Comparison of ENCODE assay signal across 16 cellular contexts in genomic region chr1:147591246-147591891, GRCh38.
"Had no signal": no experiment of that assay in that cellular context is flagged by ENCODE, and none has a peak within 500 bp of the region (broad histone marks: within the 10 kb centered on the region; RNA-seq: fewer than 3 reads in every experiment).

No MANE protein-coding gene starts in this region.

- H3K27ac Mint-ChIP-seq: activated naive CD4-positive, alpha-beta T cell treated with anti-CD3 and anti-CD28 coated beads, Interleukin-2, amount 50 U/mL, for 72 hours; stimulated activated naive CD8-positive, alpha-beta T cell treated with anti-CD3 and anti-CD28 coated beads, Interleukin-15, amount 100 ng/mL, for 72 hours had no signal

- ATAC-seq: activated naive CD4-positive, alpha-beta T cell treated with anti-CD3 and anti-CD28 coated beads, Interleukin-2, amount 50 U/mL, for 72 hours; naive thymus-derived CD8-positive, alpha-beta T cell; sciatic nerve; stimulated activated naive CD8-positive, alpha-beta T cell treated with anti-CD3 and anti-CD28 coated beads, Interleukin-15, amount 100 ng/mL, for 72 hours had no signal

- H3K27me3 ChIP-seq: cardiac muscle cell, dorsolateral prefrontal cortex, suprapubic skin, transverse colon, vagina had no signal

- H3K36me3 ChIP-seq: cardiac muscle cell, suprapubic skin, transverse colon, vagina had no signal

- H3K27me3 Mint-ChIP-seq: stimulated activated naive CD8-positive, alpha-beta T cell treated with anti-CD3 and anti-CD28 coated beads, Interleukin-15, amount 100 ng/mL, for 72 hours had no signal

- H3K36me3 Mint-ChIP-seq: activated naive CD4-positive, alpha-beta T cell treated with anti-CD3 and anti-CD28 coated beads, Interleukin-2, amount 50 U/mL, for 72 hours; naive thymus-derived CD8-positive, alpha-beta T cell had no signal

- H3K27ac ChIP-seq: cardiac muscle cell, dorsolateral prefrontal cortex, suprapubic skin, transverse colon, vagina had no signal

- H3K9me3 Mint-ChIP-seq: activated naive CD4-positive, alpha-beta T cell treated with anti-CD3 and anti-CD28 coated beads, Interleukin-2, amount 50 U/mL, for 72 hours; naive thymus-derived CD8-positive, alpha-beta T cell; stimulated activated naive CD8-positive, alpha-beta T cell treated with anti-CD3 and anti-CD28 coated beads, Interleukin-15, amount 100 ng/mL, for 72 hours had no signal

- H3K9me3 ChIP-seq: suprapubic skin, transverse colon, vagina had no signal

- FAIRE-seq: colon had no signal

- DNase-seq: activated CD4-positive, CD25-positive, alpha-beta regulatory T cell treated with anti-CD3 and anti-CD28 coated beads, Interleukin-2, amount 50 U/mL, for 72 hours; activated gamma-delta T cell treated with Interleukin-2 at 50 U/mL for 16 hours; amniotic stem cell; foreskin melanocyte; naive thymus-derived CD8-positive, alpha-beta T cell; stimulated activated CD4-positive, alpha-beta T cell treated with anti-CD3 and anti-CD28 coated beads, Interleukin-4, amount 100 ng/mL, for 1 hour; stimulated activated naive CD8-positive, alpha-beta T cell treated with anti-CD3 and anti-CD28 coated beads, Interleukin-15, amount 100 ng/mL, for 72 hours; transverse colon had no signal

- H3K4me1 ChIP-seq: vagina had no signal

- H3K4me3 Mint-ChIP-seq: naive thymus-derived CD8-positive, alpha-beta T cell; stimulated activated naive CD8-positive, alpha-beta T cell treated with anti-CD3 and anti-CD28 coated beads, Interleukin-15, amount 100 ng/mL, for 72 hours had no signal

- H3K4me3 ChIP-seq: cardiac muscle cell, dorsolateral prefrontal cortex, smooth muscle cell, suprapubic skin, transverse colon, vagina had no signal
